Comparison of ENCODE assay signal across 1 cellular context in genomic region chr14:72948481-72949138, GRCh38.
TF ChIP-seq lines count a peak whose summit lies in the region.

No MANE protein-coding gene starts in this region.

TF ChIP-seq in WTC11, 78 proteins besides CTCF, POLR2A, EP300 and RAD21 (continued from another document):
- TF ChIP-seq HMGXB4 (CRISPR knock-in tag; IDR thresholded peaks at IDR 0.05) (no peak), E2F5 (CRISPR knock-in tag; IDR thresholded peaks at IDR 0.05) (no peak), ZSCAN18 (CRISPR knock-in tag; IDR thresholded peaks at IDR 0.05) (no peak), GTF2I (CRISPR knock-in tag; conservative IDR thresholded peaks at IDR 0.05) (no peak), IRF1 (CRISPR knock-in tag; IDR thresholded peaks at IDR 0.05) (no peak)
